In genomic region chr6:148289153-148289552, GRCh38 we compare ENCODE assay signal across 15 cellular contexts. TPM values are rescaled to one million over a fixed set of nuclear protein-coding genes. Genes with fewer than 3 reads are reported as not detected.
"Had no signal": no experiment of that assay in that cellular context is flagged by ENCODE, and none has a peak within 500 bp of the region (broad histone marks: within the 10 kb centered on the region; RNA-seq: fewer than 3 reads in every experiment).

No MANE protein-coding gene starts in this region.

- H3K27me3 ChIP-seq: neural progenitor cell, pancreas, upper lobe of left lung had no signal

- H3K9ac ChIP-seq: neural progenitor cell had no signal

- DNase-seq: activated B cell treated with CpG ODN at 0.5 μM for 24 hours; activated CD4-positive, alpha-beta T cell treated with anti-CD3 and anti-CD28 coated beads for 48 hours; activated CD8-positive, alpha-beta memory T cell treated with anti-CD3 and anti-CD28 coated beads, Interleukin-2, amount 50 U/mL, for 4 hours; activated CD8-positive, alpha-beta T cell treated with anti-CD3 and anti-CD28 coated beads, Interleukin-2, amount 10 ng/mL, durations not matched to agents 7 days and 5 days; activated gamma-delta T cell treated with Interleukin-2 at 50 U/mL for 16 hours; activated T-cell treated with anti-CD3 and anti-CD28 coated beads, Interleukin-2, amount 50 U/mL, for 72 hours; pancreas; stimulated activated CD4-positive, alpha-beta T cell treated with anti-CD3 and anti-CD28 coated beads, Interleukin-4, amount 100 ng/mL, for 4 hours; stimulated activated CD8-positive, alpha-beta memory T cell treated with anti-CD3 and anti-CD28 coated beads, Interleukin-4, amount 100 ng/mL, for 48 hours; stimulated activated naive CD4-positive, alpha-beta T cell treated with Interleukin-2 at 50 U/mL for 16 hours; T-helper 2 cell; upper lobe of left lung had no signal

- H3K27ac ChIP-seq: neural progenitor cell, pancreas, skin epidermis, upper lobe of left lung had no signal

- H3K4me1 ChIP-seq: pancreas, upper lobe of left lung had no signal

- H3K4me3 ChIP-seq: neural progenitor cell, pancreas, skin epidermis, upper lobe of left lung had no signal

- H2AFZ ChIP-seq: neural progenitor cell had no signal

- H3K4me2 ChIP-seq: neural progenitor cell had no signal

- H3K9me3 ChIP-seq: pancreas, upper lobe of left lung had no signal

- H3K36me3 ChIP-seq: neural progenitor cell, pancreas, upper lobe of left lung had no signal

- ATAC-seq: activated CD8-positive, alpha-beta T cell treated with anti-CD3 and anti-CD28 coated beads, Interleukin-2, amount 10 ng/mL, durations not matched to agents 7 days and 5 days; activated T-cell treated with anti-CD3 and anti-CD28 coated beads, Interleukin-2, amount 50 U/mL, for 72 hours; esophagus mucosa; pancreas had no signal

RNA-seq across cellular contexts. Expression of gene SASH1, which starts 53.5 kb away (rescaled TPM):
- total RNA-seq: activated CD8-positive, alpha-beta T cell treated with anti-CD3 and anti-CD28 coated beads, Interleukin-2, amount 10 ng/mL, durations not matched to agents 7 days and 5 days had no signal
